In the genomic region with DNA sequence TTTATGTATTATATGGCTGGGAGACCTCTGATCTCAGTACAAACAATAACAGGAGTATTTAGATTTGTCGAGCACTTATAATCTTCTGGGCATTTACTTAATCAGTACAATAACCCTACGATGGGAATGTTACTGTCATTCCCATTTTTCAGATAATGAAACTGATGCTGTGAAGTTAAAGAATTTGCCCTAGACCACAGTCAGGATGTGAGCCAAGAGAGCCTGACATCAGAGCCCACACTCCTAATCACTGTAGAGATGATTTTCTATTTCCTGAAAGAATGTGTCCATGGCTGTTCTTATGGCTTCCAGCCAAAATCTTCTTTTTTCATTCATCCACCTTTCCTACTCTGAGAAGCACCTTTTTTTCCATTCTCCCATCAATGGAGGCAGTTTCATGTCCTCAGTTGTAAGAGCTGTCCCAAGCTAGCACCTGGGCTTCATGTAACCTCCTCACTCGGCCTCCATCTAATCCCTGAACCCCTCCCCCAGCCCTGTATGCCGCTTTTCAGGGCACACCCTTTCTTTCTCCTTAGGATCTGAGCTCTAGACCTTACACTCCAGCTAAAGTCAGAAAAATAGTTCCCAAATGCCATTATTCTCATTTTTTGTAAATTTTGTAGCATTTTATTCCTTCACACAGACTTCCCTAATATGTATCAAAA, we compare ENCODE assay signal across 9 cellular contexts. TPM values are rescaled to one million over a fixed set of nuclear protein-coding genes. Genes with fewer than 3 reads are reported as not detected.
DNase-seq lines count a peak whose midpoint lies in the region; ATAC-seq and TF ChIP-seq lines count a peak whose summit lies in the region.
"Had no signal": no experiment of that assay in that cellular context is flagged by ENCODE, and none has a peak within 500 bp of the region (broad histone marks: within the 10 kb centered on the region; RNA-seq: fewer than 3 reads in every experiment).

No MANE protein-coding gene starts in this region.

- no peaks in the 10 kb centered on the region for H3K79me2 ChIP-seq in OCI-LY7 (ENCODE audit: insufficient read depth, low read depth, low read length)

- TF ChIP-seq CTCF in OCI-LY7 (conservative IDR thresholded peaks at IDR 0.05; ENCODE audit: low read length): no peak

- peak; percentile 54 for DNase-seq in Caki2 (ENCODE audit: low read depth)
- no peak for DNase-seq in OCI-LY7 (ENCODE audit: low spot score)
- peak; percentile 53 for DNase-seq in renal cortical epithelial cell (ENCODE audit: low read depth)
- no peak for DNase-seq in stimulated activated CD4-positive, alpha-beta T cell treated with anti-CD3 and anti-CD28 coated beads, Interleukin-4, amount 100 ng/mL, for 1 hour
- DNase-seq in DMS79 treated with DMSO at 0.1 percent for 48 hours (lab: John Stamatoyannopoulos, UW): no peak
- DNase-seq: NCI-H510A had no signal

- no peak overlapping the region for H3K27ac ChIP-seq in OCI-LY7 (ENCODE audit: low read depth, low read length, poor library complexity, severe bottlenecking)
- peak overlapping the region; percentile 79 to 86 for H3K27ac ChIP-seq in esophagus (ENCODE audit: low read depth in 2 of 2, low read length in 1 of 2)

- H3K4me3 ChIP-seq in OCI-LY7 (ENCODE audit: low read depth, low read length, poor library complexity, severe bottlenecking) (no peak overlapping the region), esophagus (ENCODE audit: low read depth in 1 of 2, low read length in 2 of 2) (peak overlapping the region in 1 of 2 donors; percentile 60)

- no peaks in the 10 kb centered on the region for H3K27me3 ChIP-seq in esophagus (ENCODE audit: control insufficient read depth in 1 of 2, insufficient read depth in 2 of 2, low read length in 2 of 2)

- no peaks in the 10 kb centered on the region for H4K20me1 ChIP-seq in OCI-LY7 (ENCODE audit: insufficient read depth, low read length)

- in situ Hi-C loops in Caki2 (cut with HindIII; ENCODE audit: low pct_unique_long_range_greater_than_20kb, low sequenced_read_pairs): no loop called here

- POLR2A ChIA-PET in OCI-LY7 (lab: Charles Lee): no interaction called here

- H3K4me1 ChIP-seq in OCI-LY7 (ENCODE audit: insufficient read depth, low read length, poor library complexity, severe bottlenecking) (peaks cover 10% of the 10 kb centered on the region), esophagus (ENCODE audit: control insufficient read depth in 2 of 2, insufficient read depth in 2 of 2, low read length in 1 of 2) (no peaks in the 10 kb centered on the region)

- H3K9me2 ChIP-seq in OCI-LY7 (ENCODE audit: insufficient read depth, low read length): no peaks in the 10 kb centered on the region

- peak overlapping the region; percentile 84 for H3K4me2 ChIP-seq in OCI-LY7 (ENCODE audit: low read length)

- H3K9me3 ChIP-seq in OCI-LY7 (ENCODE audit: low read length) (no peaks in the 10 kb centered on the region), esophagus (ENCODE audit: control insufficient read depth in 2 of 2, insufficient read depth in 1 of 2, low read depth in 1 of 2, low read length in 1 of 2) (no peaks in the 10 kb centered on the region)

- H2AFZ ChIP-seq in OCI-LY7 (ENCODE audit: low read length): peak overlapping the region; percentile 91

- BruUV-seq in OCI-LY7 (replicated peaks; lab: Mats Ljungman, UMichigan): no TSS peak

- H3K36me3 ChIP-seq in OCI-LY7 (ENCODE audit: insufficient read depth, low read length) (no peaks in the 10 kb centered on the region), esophagus (ENCODE audit: control insufficient read depth in 2 of 2, insufficient read depth in 2 of 2, low read length in 1 of 2) (no peaks in the 10 kb centered on the region)

- CTCF ChIA-PET in OCI-LY7 (lab: Charles Lee; ENCODE audit: unreplicated experiment): no interaction called here

- intact Hi-C loops in OCI-LY7 (cut with micrococcal nuclease; ENCODE audit: unreplicated experiment): no loop called here

- ATAC-seq in GM18870 (IDR thresholded peaks at IDR 0.05; ENCODE audit: unreplicated experiment): no peak
- no peak for ATAC-seq in HG03571 (IDR thresholded peaks at IDR 0.05; ENCODE audit: unreplicated experiment)

- 57 to 59% methylated on average over 4 of the region's 4 CpGs for WGBS in esophagus, 2 donors

RNA-seq across cellular contexts. Expression of gene CAV1, which starts 12.2 kb away (rescaled TPM):
- 141 and 160 TPM in 2 replicates for total RNA-seq in Caki2 (2014; rRNA removed; shearing (Covaris generic); ENCODE audit: low replicate concordance)
- not detected in 2 replicates for total RNA-seq in OCI-LY7 (2014; rRNA removed; shearing (Covaris generic))
- total RNA-seq in OCI-LY7 (2022) (0.30 TPM in 1 of 2 replicates, not detected in the other), renal cortical epithelial cell (217 and 552 TPM in 2 replicates)
- 10 to 100 TPM; 16.3 to 57.9 TPM for polyA plus RNA-seq in esophagus

RNA-seq across cellular contexts. Expression of gene CAV2, which starts 13.1 kb away (rescaled TPM):
- 191 and 199 TPM in 2 replicates for total RNA-seq in Caki2 (2014; rRNA removed; shearing (Covaris generic); ENCODE audit: low replicate concordance)
- not detected in 2 replicates for total RNA-seq in OCI-LY7 (2014; rRNA removed; shearing (Covaris generic))
- not detected in 2 replicates for total RNA-seq in OCI-LY7 (2022)
- 10 to 100 TPM; 13.9 to 25.1 TPM for polyA plus RNA-seq in esophagus
- 148 and 223 TPM in 2 replicates for total RNA-seq in renal cortical epithelial cell

Comparison
In these comparisons a context has a peak if more than half of its experiments do, and no peak if none do; other contexts are left out.
1. DNase-seq: peak in Caki2 (single experiment) and renal cortical epithelial cell (single experiment); none in OCI-LY7 (single experiment), stimulated activated CD4-positive, alpha-beta T cell treated with anti-CD3 and anti-CD28 coated beads, Interleukin-4, amount 100 ng/mL, for 1 hour (single experiment) and DMS79 treated with DMSO at 0.1 percent for 48 hours (single experiment).
2. RNA of gene CAV1, which starts 12.2 kb away (total RNA-seq): 217 to 552 TPM in renal cortical epithelial cell and 141 to 160 TPM in Caki2; 0.30 TPM in OCI-LY7; every median in the first group is over 100 times any median in the second.
3. RNA of gene CAV2, which starts 13.1 kb away (total RNA-seq): 148 to 223 TPM in renal cortical epithelial cell and 191 to 199 TPM in Caki2; not detected in OCI-LY7; every median in the first group is over 100 times any median in the second.